ENCODE assay signal across 18 cellular contexts in genomic region chr6:136703331-136703846, GRCh38.
DNase-seq lines count a peak whose midpoint lies in the region; ATAC-seq and TF ChIP-seq lines count a peak whose summit lies in the region.
"Had no signal": no experiment of that assay in that cellular context is flagged by ENCODE, and none has a peak within 500 bp of the region (broad histone marks: within the 10 kb centered on the region; RNA-seq: fewer than 3 reads in every experiment).

No MANE protein-coding gene starts in this region.

- H3K4me1 Mint-ChIP-seq in MCF 10A (ENCODE audit: insufficient read depth, unreplicated experiment): peaks cover 16% of the 10 kb centered on the region
- H3K4me1 Mint-ChIP-seq in central memory CD8-positive, alpha-beta T cell: peaks cover 47% of the 10 kb centered on the region
- H3K4me1 Mint-ChIP-seq in Calu3 (ENCODE audit: low read depth, unreplicated experiment): peaks cover 28% of the 10 kb centered on the region

- DNase-seq in MCF 10A (ENCODE audit: unreplicated experiment) (no peak), breast epithelium (ENCODE audit: low spot score in 2 of 2) (no peak), NCI-H774 (lab: John Stamatoyannopoulos, UW) (peak; percentile 17), activated gamma-delta T cell treated with Interleukin-2 at 50 U/mL for 16 hours (no peak), Calu3 (no peak), islet precursor cell (no peak)
- DNase-seq in central memory CD8-positive, alpha-beta T cell (ENCODE audit: low spot score in 2 of 2): no peak
- DNase-seq: CD4-positive, alpha-beta T cell; DMS79 treated with DMSO at 0.1 percent for 48 hours; GDM1; MM.1S; NCI-H1105; NCI-H2227 treated with DMSO at 0.1 percent for 48 hours; NCI-H524 treated with DMSO at 0.1 percent for 48 hours; Peyer's patch; Right ventricle myocardium superior had no signal

- H3K4me3 ChIP-seq in breast epithelium: no peak overlapping the region
- H3K4me3 ChIP-seq: Peyer's patch had no signal

- no peak for TF ChIP-seq POLR2A in breast epithelium (IDR thresholded peaks at IDR 0.05)

- intact Hi-C loops in MCF 10A (cut with micrococcal nuclease): no loop called here
- intact Hi-C loops in breast epithelium (cut with DNase I; ENCODE audit: low total_unique reads): no loop called here
- intact Hi-C loops in Calu3 (cut with micrococcal nuclease; ENCODE audit: unreplicated experiment): no loop called here

- no peak overlapping the region for H3K27ac ChIP-seq in breast epithelium
- H3K27ac ChIP-seq: Peyer's patch had no signal

- H3K4me1 ChIP-seq in breast epithelium: no peaks in the 10 kb centered on the region

- POLR2A ChIA-PET in MCF 10A (lab: Yijun Ruan, JAX): no interaction called here

- BruUV-seq in MCF 10A (replicated peaks; lab: Mats Ljungman, UMichigan): TSS peak; percentile 15
- no TSS peak for BruUV-seq in Calu3 (replicated peaks; lab: Mats Ljungman, UMichigan)

- no peaks in the 10 kb centered on the region for H3K9me3 ChIP-seq in breast epithelium
- H3K9me3 ChIP-seq: Peyer's patch had no signal

- CTCF ChIA-PET in MCF 10A (lab: Yijun Ruan, JAX) (interaction anchor here (1.0 kb wide), 1 partner anchor 87 kb away, joined by 4 read pairs; no protein-coding TSS in a partner anchor), Calu3 (lab: Charles Lee) (no interaction called here)

- H3K36me3 ChIP-seq in breast epithelium: no peaks in the 10 kb centered on the region

- no peak for TF ChIP-seq CTCF in MCF 10A (IDR thresholded peaks at IDR 0.05; ENCODE audit: unreplicated experiment)
- TF ChIP-seq CTCF in breast epithelium (IDR thresholded peaks at IDR 0.05): no peak
- no peak for TF ChIP-seq CTCF in Calu3 (IDR thresholded peaks at IDR 0.05; ENCODE audit: unreplicated experiment)

- H3K27me3 Mint-ChIP-seq in MCF 10A (ENCODE audit: insufficient read depth, unreplicated experiment) (no peaks in the 10 kb centered on the region), Calu3 (ENCODE audit: unreplicated experiment) (no peaks in the 10 kb centered on the region)
- no peaks in the 10 kb centered on the region for H3K27me3 Mint-ChIP-seq in central memory CD8-positive, alpha-beta T cell
- H3K27me3 Mint-ChIP-seq: CD4-positive, alpha-beta T cell had no signal

- ATAC-seq in central memory CD8-positive, alpha-beta T cell (replicated peaks; ENCODE audit: extremely low read depth, poor library complexity, severe bottlenecking): peak; percentile 19
- ATAC-seq in esophagus mucosa: no peak
- ATAC-seq: HepG2 had no signal

- H3K36me3 Mint-ChIP-seq in MCF 10A (ENCODE audit: insufficient read depth, unreplicated experiment) (peaks cover 4% of the 10 kb centered on the region), Calu3 (ENCODE audit: insufficient read depth, unreplicated experiment) (no peaks in the 10 kb centered on the region)
- peaks cover 2% of the 10 kb centered on the region for H3K36me3 Mint-ChIP-seq in central memory CD8-positive, alpha-beta T cell (ENCODE audit: insufficient read depth)

- H3K27me3 ChIP-seq in breast epithelium: no peaks in the 10 kb centered on the region
- H3K27me3 ChIP-seq: Peyer's patch had no signal

- H3K27ac Mint-ChIP-seq in MCF 10A (ENCODE audit: low read depth, unreplicated experiment) (no peak overlapping the region), Calu3 (ENCODE audit: unreplicated experiment) (no peak overlapping the region)
- H3K27ac Mint-ChIP-seq in central memory CD8-positive, alpha-beta T cell (ENCODE audit: low read depth): no peak overlapping the region
- H3K27ac Mint-ChIP-seq: CD4-positive, alpha-beta T cell had no signal

- H3K4me3 Mint-ChIP-seq in MCF 10A (ENCODE audit: unreplicated experiment) (no peak overlapping the region), Calu3 (ENCODE audit: low read depth, unreplicated experiment) (no peak overlapping the region)
- no peak overlapping the region for H3K4me3 Mint-ChIP-seq in central memory CD8-positive, alpha-beta T cell
- H3K4me3 Mint-ChIP-seq: CD4-positive, alpha-beta T cell had no signal

- H3K9me3 Mint-ChIP-seq in MCF 10A (ENCODE audit: unreplicated experiment): no peaks in the 10 kb centered on the region
- H3K9me3 Mint-ChIP-seq in central memory CD8-positive, alpha-beta T cell: no peaks in the 10 kb centered on the region
- no peaks in the 10 kb centered on the region for H3K9me3 Mint-ChIP-seq in Calu3 (ENCODE audit: low read depth, unreplicated experiment)
- H3K9me3 Mint-ChIP-seq: CD4-positive, alpha-beta T cell had no signal
